24 cellular contexts compared by ENCODE assay signal in the genomic region with DNA sequence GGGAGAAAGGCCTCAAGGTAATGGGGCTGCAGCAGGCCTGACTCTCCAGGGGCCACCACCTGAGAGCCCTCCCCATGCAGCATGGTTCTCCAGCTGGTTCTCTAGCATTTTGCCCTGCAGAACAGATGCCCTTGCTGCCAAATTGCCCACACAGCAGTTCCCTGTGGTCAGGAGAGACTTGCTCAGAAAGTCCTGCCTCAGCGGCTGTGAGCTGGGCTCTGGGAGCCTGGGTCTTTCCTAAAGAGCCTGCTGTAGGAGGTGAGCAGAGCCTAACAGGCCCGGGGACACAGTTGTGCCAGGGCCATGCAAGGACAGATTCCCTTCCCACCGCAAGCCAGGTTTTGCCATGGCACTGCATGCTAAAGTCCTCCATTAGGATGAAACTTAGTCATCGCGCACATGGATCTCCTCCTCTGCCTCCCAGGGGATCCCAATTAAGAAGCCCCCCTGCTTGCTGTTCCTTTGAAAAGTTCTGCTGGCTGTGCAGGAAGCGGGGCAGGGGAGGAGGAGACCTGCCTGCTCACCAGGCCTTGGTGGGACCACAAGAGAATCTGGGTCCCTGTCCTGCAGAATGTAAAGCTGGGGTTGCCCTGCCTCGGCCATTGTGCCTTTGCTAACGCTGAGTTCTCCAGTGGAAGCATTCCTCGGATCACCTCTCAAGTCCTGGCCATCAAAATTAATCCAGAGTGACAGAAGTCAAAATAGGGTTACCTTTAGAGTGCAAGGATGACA. TPM values are rescaled to one million over a fixed set of nuclear protein-coding genes. Genes with fewer than 3 reads are reported as not detected.
DNase-seq lines count a peak whose midpoint lies in the region; ATAC-seq, FAIRE-seq and TF ChIP-seq lines count a peak whose summit lies in the region.
"Had no signal": no experiment of that assay in that cellular context is flagged by ENCODE, and none has a peak within 500 bp of the region (broad histone marks: within the 10 kb centered on the region; RNA-seq: fewer than 3 reads in every experiment).

No MANE protein-coding gene starts in this region.

- peaks cover 8% of the 10 kb centered on the region for H3K4me1 Mint-ChIP-seq in CD14-positive monocyte

- no peak for ATAC-seq in A549
- ATAC-seq in lower lobe of right lung, result no peak

- CTCF ChIA-PET in A549 (lab: Yijun Ruan, JAX), result interaction anchor here (0.5 to 18.9 kb wide), 12 partner anchors 8 to 547 kb away, joined by 3 to 352 read pairs (median 5); partner anchors contain the start of gene TOR3A

- H3K4me3 ChIP-seq in A549, result no peak overlapping the region
- no peak overlapping the region for H3K4me3 ChIP-seq in sigmoid colon
- H3K4me3 ChIP-seq in right atrium auricular region, result no peak overlapping the region
- H3K4me3 ChIP-seq in lower lobe of right lung, result no peak overlapping the region

- peaks cover 48% of the 10 kb centered on the region for H3K4me1 ChIP-seq in A549
- peaks cover 0 to 22% (median 19%) of the 10 kb centered on the region in 4 donors for H3K4me1 ChIP-seq in sigmoid colon
- H3K4me1 ChIP-seq in right atrium auricular region, result peaks cover 0 to 44% of the 10 kb centered on the region in 2 donors
- peaks cover 22% of the 10 kb centered on the region for H3K4me1 ChIP-seq in lower lobe of right lung

- peaks cover 0 to 3% (median 2%) of the 10 kb centered on the region in 3 donors for H3K27me3 Mint-ChIP-seq in CD14-positive monocyte (ENCODE audit: low read depth in 3 of 3)
- H3K27me3 Mint-ChIP-seq: B cell had no signal

- no peak for FAIRE-seq in A549 (lab: Jason Lieb, UNC)
- FAIRE-seq: H54 had no signal

- H3K36me3 ChIP-seq in sigmoid colon, result no peaks in the 10 kb centered on the region
- H3K36me3 ChIP-seq in right atrium auricular region, result no peaks in the 10 kb centered on the region
- no peaks in the 10 kb centered on the region for H3K36me3 ChIP-seq in lower lobe of right lung

- TF ChIP-seq POLR2A in A549 (IDR thresholded peaks at IDR 0.05; ENCODE audit: low read length) (no peak), sigmoid colon (IDR thresholded peaks at IDR 0.05) (no peak)

- H3K27ac ChIP-seq in A549 (no peak overlapping the region; a peak in 1 of 6 replicates), sigmoid colon (no peak overlapping the region), right atrium auricular region (no peak overlapping the region), lower lobe of right lung (no peak overlapping the region)
- H3K27ac ChIP-seq: C4-2B, HL-60, RWPE1 had no signal

- no peak for DNase-seq in A549 (ENCODE audit: low read depth in 1 of 2, low spot score in 1 of 2)
- peak; percentile 28 for DNase-seq in CD14-positive monocyte (ENCODE audit: low spot score)
- DNase-seq in RPMI8226, result peak; percentile 70
- DNase-seq in sigmoid colon, result peak; percentile 37
- DNase-seq in right atrium auricular region (ENCODE audit: low spot score), result no peak
- DNase-seq in lower lobe of right lung, result no peak
- DNase-seq in activated T-cell treated with anti-CD3 and anti-CD28 coated beads for 4 hours, result no peak
- DNase-seq: CD8-positive, alpha-beta memory T cell; DMS153; DND-41; MV-4-11; NCI-H1105; NCI-H146; NCI-H1930; NCI-H446; NCI-H524 treated with DMSO at 0.1 percent for 48 hours; SHP77 had no signal

- intact Hi-C loops in CD14-positive monocyte (cut with micrococcal nuclease) (loop anchor here in 1 of 2 donors (5.0 to 10.0 kb wide), 2 partner anchors 468 to 840 kb away; no protein-coding TSS in a partner anchor), sigmoid colon (cut with DNase I) (loop anchor here (10.0 kb wide), 1 partner anchor 830 kb away; the partner anchor contains the start of gene AXDND1), lower lobe of right lung (cut with DNase I) (loop anchor here (10.0 kb wide), 1 partner anchor 470 kb away; no protein-coding TSS in a partner anchor)

- 92% methylated on average over 9 of the region's 9 CpGs for WGBS in A549 (ENCODE audit: missing lambda C conversion rate)
- WGBS in sigmoid colon, 2 donors, result 95 to 96% methylated on average over 9 of the region's 9 CpGs

- H3K36me3 Mint-ChIP-seq in CD14-positive monocyte, result no peaks in the 10 kb centered on the region
- H3K36me3 Mint-ChIP-seq: CD8-positive, alpha-beta memory T cell had no signal

- no peak overlapping the region for H3K27ac Mint-ChIP-seq in CD14-positive monocyte
- H3K27ac Mint-ChIP-seq: B cell; CD8-positive, alpha-beta memory T cell had no signal

- TF ChIP-seq EP300 in A549 (IDR thresholded peaks at IDR 0.05), result no peak
- TF ChIP-seq EP300 in sigmoid colon (IDR thresholded peaks at IDR 0.05), result no peak

- no peak overlapping the region for H3K4me3 Mint-ChIP-seq in CD14-positive monocyte
- H3K4me3 Mint-ChIP-seq: B cell; CD8-positive, alpha-beta memory T cell had no signal

- H3K9me3 ChIP-seq in A549 (no peaks in the 10 kb centered on the region), sigmoid colon (no peaks in the 10 kb centered on the region), right atrium auricular region (no peaks in the 10 kb centered on the region), lower lobe of right lung (no peaks in the 10 kb centered on the region)

- no peaks in the 10 kb centered on the region for H3K27me3 ChIP-seq in sigmoid colon
- no peaks in the 10 kb centered on the region for H3K27me3 ChIP-seq in right atrium auricular region
- no peaks in the 10 kb centered on the region for H3K27me3 ChIP-seq in lower lobe of right lung (ENCODE audit: low read depth)

- no peak for TF ChIP-seq CTCF in A549 (IDR thresholded peaks at IDR 0.05)
- no peak for TF ChIP-seq CTCF in CD14-positive monocyte (IDR thresholded peaks at IDR 0.05)
- TF ChIP-seq CTCF in sigmoid colon (IDR thresholded peaks at IDR 0.05), result no peak
- TF ChIP-seq CTCF in right atrium auricular region (IDR thresholded peaks at IDR 0.05), result no peak
- TF ChIP-seq CTCF in lower lobe of right lung (IDR thresholded peaks at IDR 0.05), result no peak

- H3K4me2 ChIP-seq in A549, result no peak overlapping the region

- POLR2A ChIA-PET in A549 (lab: Yijun Ruan, JAX), result no interaction called here

- H3K9me3 Mint-ChIP-seq in CD14-positive monocyte, result peaks cover 0 to 2% (median 0%) of the 10 kb centered on the region in 7 donors
- H3K9me3 Mint-ChIP-seq: CD8-positive, alpha-beta memory T cell had no signal

- no peak for TF ChIP-seq RAD21 in A549 (conservative IDR thresholded peaks at IDR 0.05 in 1 of 2, IDR thresholded peaks at IDR 0.05 in 1 of 2)

TF ChIP-seq in A549, 52 proteins besides CTCF, POLR2A, EP300 and RAD21:
- no peak for TF ChIP-seq KDM5A (IDR thresholded peaks at IDR 0.05)
- peak; percentile 38 for TF ChIP-seq MAFK (IDR thresholded peaks at IDR 0.05; ENCODE audit: partially characterized antibody)

RNA-seq across cellular contexts. Expression of gene TEX35, which starts 21.4 kb away (rescaled TPM):
- polyA plus RNA-seq in A549 (2011; rRNA removed), result not detected in 2 replicates
- polyA plus RNA-seq in A549 (2012; cell fraction: cytosol; rRNA removed), result 0.03 and 0.06 TPM in 2 replicates
- 0.05 TPM in 1 of 2 replicates, not detected in the other for polyA plus RNA-seq in A549 (2012; cell fraction: nucleus; rRNA removed)
- polyA plus RNA-seq in A549 (2017; fragmentation: RNase III; extraction: RNeasy Plus Mini Kit Qiagen cat#74134 plus additional on column Dnase treatment), result 0.05 TPM in 1 of 3 replicates, not detected in the others
- 0.19 TPM in 1 of 2 replicates, not detected in the other for polyA minus RNA-seq in A549 (2011; rRNA and poly(A)+ RNA removed)
- not detected for polyA plus RNA-seq in CD14-positive monocyte
- not detected for total RNA-seq in sigmoid colon
- not detected for polyA plus RNA-seq in sigmoid colon
- total RNA-seq in right atrium auricular region, result under 1 TPM in 1 of 2 donors, not detected in 1; 0.33 TPM
- total RNA-seq in lower lobe of right lung, result not detected
- total RNA-seq: B cell; CD8-positive, alpha-beta memory T cell; MCF 10A had no signal
- polyA plus RNA-seq: CD8-positive, alpha-beta memory T cell had no signal

RNA-seq across cellular contexts. Expression of gene CLEC20A, which starts 37.5 kb away (rescaled TPM):
- polyA plus RNA-seq in A549 (2011; rRNA removed), result not detected in 2 replicates
- polyA plus RNA-seq in A549 (2012; cell fraction: cytosol; rRNA removed), result not detected in 2 replicates
- polyA plus RNA-seq in A549 (2012; cell fraction: nucleus; rRNA removed), result not detected in 2 replicates
- not detected in 3 replicates for polyA plus RNA-seq in A549 (2017; fragmentation: RNase III; extraction: RNeasy Plus Mini Kit Qiagen cat#74134 plus additional on column Dnase treatment)
- not detected in 2 replicates for polyA minus RNA-seq in A549 (2011; rRNA and poly(A)+ RNA removed)
- polyA plus RNA-seq in CD14-positive monocyte, result not detected
- not detected for total RNA-seq in sigmoid colon
- polyA plus RNA-seq in sigmoid colon, result 1 to 10 TPM in 1 of 3 donors, not detected in 2; 1.3 TPM
- under 1 TPM in 1 of 2 donors, not detected in 1; 0.48 TPM for total RNA-seq in right atrium auricular region
- total RNA-seq in lower lobe of right lung, result not detected
- total RNA-seq: CD8-positive, alpha-beta memory T cell; LHCN-M2; MCF 10A had no signal
- polyA plus RNA-seq: CD8-positive, alpha-beta memory T cell had no signal

Comparison
In these comparisons a context has a peak if more than half of its experiments do, and no peak if none do; other contexts are left out.
1. DNase-seq: peak in CD14-positive monocyte (single experiment), RPMI8226 (single experiment) and sigmoid colon (single experiment); none in A549 (0 of 2), right atrium auricular region (single experiment), lower lobe of right lung (single experiment) and activated T-cell treated with anti-CD3 and anti-CD28 coated beads for 4 hours (single experiment).